Comparison of ENCODE assay signal across 14 cellular contexts in genomic region chr1:202283991-202284390, GRCh38. TPM values are rescaled to one million over a fixed set of nuclear protein-coding genes. Genes with fewer than 3 reads are reported as not detected.
DNase-seq lines count a peak whose midpoint lies in the region; ATAC-seq and TF ChIP-seq lines count a peak whose summit lies in the region.
"Had no signal": no experiment of that assay in that cellular context is flagged by ENCODE, and none has a peak within 500 bp of the region (broad histone marks: within the 10 kb centered on the region; RNA-seq: fewer than 3 reads in every experiment).

No MANE protein-coding gene starts in this region.

- H3K27ac ChIP-seq in Karpas-422 (ENCODE audit: low read length) = peak overlapping the region; percentile 54
- H3K27ac ChIP-seq: C4-2B, pancreas had no signal

- no peaks in the 10 kb centered on the region for H3K9me3 Mint-ChIP-seq in MCF 10A (ENCODE audit: unreplicated experiment)
- no peaks in the 10 kb centered on the region for H3K9me3 Mint-ChIP-seq in activated CD8-positive, alpha-beta memory T cell treated with anti-CD3 and anti-CD28 coated beads, Interleukin-2, amount 10 ng/mL, durations not matched to agents 7 days and 5 days (ENCODE audit: low read depth)
- H3K9me3 Mint-ChIP-seq: activated T-cell treated with anti-CD3 and anti-CD28 coated beads, Interleukin-2, amount 50 U/mL, for 4 hours had no signal

- H3K27me3 ChIP-seq in Karpas-422 (ENCODE audit: low read length) = no peaks in the 10 kb centered on the region
- H3K27me3 ChIP-seq: pancreas had no signal

- no peak for TF ChIP-seq CTCF in MCF 10A (IDR thresholded peaks at IDR 0.05; ENCODE audit: unreplicated experiment)

- DNase-seq in AG20443 (ENCODE audit: low spot score) (peak; percentile 81), Karpas-422 (no peak), MCF 10A (ENCODE audit: unreplicated experiment) (peak; percentile 100), kidney tubule cell (ENCODE audit: low spot score) (peak; percentile 89), LoVo (ENCODE audit: low spot score) (no peak)
- no peak for DNase-seq in stimulated activated CD4-positive, alpha-beta T cell treated with anti-CD3 and anti-CD28 coated beads, Interleukin-2, amount 100 ng/mL, for 24 hours
- no peak for DNase-seq in activated CD8-positive, alpha-beta memory T cell treated with anti-CD3 and anti-CD28 coated beads, Interleukin-2, amount 10 ng/mL, durations not matched to agents 7 days and 5 days
- DNase-seq: activated T-cell treated with anti-CD3 and anti-CD28 coated beads, Interleukin-2, amount 50 U/mL, for 4 hours; substantia nigra had no signal

- peak overlapping the region; percentile 5 for H3K4me3 Mint-ChIP-seq in MCF 10A (ENCODE audit: unreplicated experiment)
- no peak overlapping the region for H3K4me3 Mint-ChIP-seq in activated CD8-positive, alpha-beta memory T cell treated with anti-CD3 and anti-CD28 coated beads, Interleukin-2, amount 10 ng/mL, durations not matched to agents 7 days and 5 days
- H3K4me3 Mint-ChIP-seq: activated T-cell treated with anti-CD3 and anti-CD28 coated beads, Interleukin-2, amount 50 U/mL, for 4 hours; brain had no signal

- no peaks in the 10 kb centered on the region for H3K9me3 ChIP-seq in Karpas-422 (ENCODE audit: low read length)
- H3K9me3 ChIP-seq: pancreas had no signal

- H3K9me2 ChIP-seq in Karpas-422 (replicated peaks; ENCODE audit: insufficient read depth, low read length) = no peaks in the 10 kb centered on the region

- H3K4me1 ChIP-seq in Karpas-422 (ENCODE audit: low read length) = peaks cover 41% of the 10 kb centered on the region

- H3K4me1 Mint-ChIP-seq in MCF 10A (ENCODE audit: insufficient read depth, unreplicated experiment) = peaks cover 60% of the 10 kb centered on the region
- H3K4me1 Mint-ChIP-seq in activated CD8-positive, alpha-beta memory T cell treated with anti-CD3 and anti-CD28 coated beads, Interleukin-2, amount 10 ng/mL, durations not matched to agents 7 days and 5 days = peaks cover 15% of the 10 kb centered on the region

- H3K4me2 ChIP-seq in Karpas-422 (ENCODE audit: low read depth, low read length, poor library complexity, severe bottlenecking) = no peak overlapping the region

- H2AFZ ChIP-seq in Karpas-422 (ENCODE audit: low read length) = no peak overlapping the region

- H3K36me3 ChIP-seq in Karpas-422 (ENCODE audit: insufficient read depth, low read length) = no peaks in the 10 kb centered on the region
- H3K36me3 ChIP-seq: pancreas had no signal

- no peak for ATAC-seq in GM21423 (IDR thresholded peaks at IDR 0.05; ENCODE audit: unreplicated experiment)
- ATAC-seq in activated CD8-positive, alpha-beta memory T cell treated with anti-CD3 and anti-CD28 coated beads, Interleukin-2, amount 10 ng/mL, durations not matched to agents 7 days and 5 days = no peak
- ATAC-seq: K562 had no signal

- POLR2A ChIA-PET in MCF 10A (lab: Yijun Ruan, JAX) = interaction anchor here (0.6 to 6.3 kb wide), 29 partner anchors 7 to 400 kb away, joined by 3 to 68 read pairs (median 4); partner anchors contain the start of gene PPP1R12B

- intact Hi-C loops in MCF 10A (cut with micrococcal nuclease) = loop anchor here (1.0 to 2.0 kb wide), 2 partner anchors 8 to 31 kb away; no protein-coding TSS in a partner anchor

- peaks cover 7% of the 10 kb centered on the region for H3K36me3 Mint-ChIP-seq in MCF 10A (ENCODE audit: insufficient read depth, unreplicated experiment)
- H3K36me3 Mint-ChIP-seq in activated CD8-positive, alpha-beta memory T cell treated with anti-CD3 and anti-CD28 coated beads, Interleukin-2, amount 10 ng/mL, durations not matched to agents 7 days and 5 days = no peaks in the 10 kb centered on the region
- H3K36me3 Mint-ChIP-seq: brain had no signal

- peaks cover 17% of the 10 kb centered on the region for H3K27me3 Mint-ChIP-seq in MCF 10A (ENCODE audit: insufficient read depth, unreplicated experiment)
- H3K27me3 Mint-ChIP-seq in activated CD8-positive, alpha-beta memory T cell treated with anti-CD3 and anti-CD28 coated beads, Interleukin-2, amount 10 ng/mL, durations not matched to agents 7 days and 5 days = peaks cover 21% of the 10 kb centered on the region

- no peaks in the 10 kb centered on the region for H4K20me1 ChIP-seq in Karpas-422 (ENCODE audit: insufficient read depth, low read depth, low read length)

- peak overlapping the region; percentile 82 for H3K27ac Mint-ChIP-seq in MCF 10A (ENCODE audit: low read depth, unreplicated experiment)
- H3K27ac Mint-ChIP-seq in activated CD8-positive, alpha-beta memory T cell treated with anti-CD3 and anti-CD28 coated beads, Interleukin-2, amount 10 ng/mL, durations not matched to agents 7 days and 5 days = no peak overlapping the region

- H3K79me2 ChIP-seq in Karpas-422 (ENCODE audit: low read length) = no peaks in the 10 kb centered on the region

- H3K9ac ChIP-seq in Karpas-422 (ENCODE audit: low read length) = no peak overlapping the region

- CTCF ChIA-PET in MCF 10A (lab: Yijun Ruan, JAX) = interaction anchor here (0.6 to 5.7 kb wide), 14 partner anchors 8 to 95 kb away, joined by 3 to 47 read pairs (median 4); partner anchors contain the start of gene LGR6
- CTCF ChIA-PET in activated CD8-positive, alpha-beta memory T cell treated with anti-CD3 and anti-CD28 coated beads, Interleukin-2, amount 10 ng/mL, durations not matched to agents 7 days and 5 days (lab: Charles Lee) = interaction anchor here (1.6 to 1.8 kb wide), 2 partner anchors 58 to 90 kb away, joined by 4 to 5 read pairs; partner anchors contain the start of gene LGR6

- no TSS peak for BruUV-seq in MCF 10A (replicated peaks; lab: Mats Ljungman, UMichigan)

- H3K4me3 ChIP-seq in Karpas-422 (ENCODE audit: low read length) = no peak overlapping the region
- H3K4me3 ChIP-seq: K562, pancreas had no signal

RNA-seq across cellular contexts. Expression of gene UBE2T, which starts 57.7 kb away (rescaled TPM):
- 55.2 and 79.9 TPM in 2 replicates for total RNA-seq in Karpas-422 (2014; rRNA removed; shearing (Covaris generic); ENCODE audit: low replicate concordance)
- total RNA-seq in MCF 10A (2022) = 29.1 and 31.9 TPM in 2 replicates
- total RNA-seq in activated CD8-positive, alpha-beta memory T cell treated with anti-CD3 and anti-CD28 coated beads, Interleukin-2, amount 10 ng/mL, durations not matched to agents 7 days and 5 days = 10 to 100 TPM; 77.3 to 86.0 TPM

Comparison
In these comparisons a context has a peak if more than half of its experiments do, and no peak if none do; other contexts are left out.
1. DNase-seq: peak in AG20443 (single experiment), MCF 10A (single experiment) and kidney tubule cell (single experiment); none in Karpas-422 (single experiment), stimulated activated CD4-positive, alpha-beta T cell treated with anti-CD3 and anti-CD28 coated beads, Interleukin-2, amount 100 ng/mL, for 24 hours (0 of 2), LoVo (single experiment) and activated CD8-positive, alpha-beta memory T cell treated with anti-CD3 and anti-CD28 coated beads, Interleukin-2, amount 10 ng/mL, durations not matched to agents 7 days and 5 days (single experiment).